7 cellular contexts compared by ENCODE assay signal in the genomic region with DNA sequence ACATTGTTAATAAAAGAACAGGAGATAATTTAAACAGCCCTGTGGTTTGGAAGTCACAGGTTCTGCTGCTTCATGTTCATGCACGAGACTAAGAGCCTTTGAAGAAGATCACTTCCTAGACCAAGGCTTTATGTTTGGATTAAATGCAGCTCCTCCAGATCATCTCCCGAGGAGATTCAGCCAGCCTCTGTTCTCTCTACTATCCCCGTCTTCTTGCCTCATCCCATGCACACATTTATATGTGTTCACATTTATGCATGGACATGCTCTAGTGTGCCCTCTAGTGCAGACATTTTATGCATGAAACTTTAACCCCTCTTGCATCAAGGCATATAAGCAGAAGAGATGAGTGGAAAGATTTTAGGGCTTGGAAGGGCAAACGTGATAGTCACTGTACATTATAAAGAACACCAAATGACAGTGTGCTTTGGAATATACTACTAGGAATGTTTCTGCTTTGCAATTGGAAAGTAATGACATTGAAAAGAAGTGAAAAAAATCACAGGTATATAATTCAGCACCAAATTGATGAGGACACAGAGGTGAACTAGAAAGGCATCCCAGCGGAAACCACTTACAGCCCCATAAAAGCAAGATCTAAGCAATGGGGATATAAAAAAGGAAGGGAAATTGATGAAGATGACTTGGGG.
DNase-seq lines count a peak whose midpoint lies in the region; ATAC-seq and TF ChIP-seq lines count a peak whose summit lies in the region.
"Not testable (repeated sequence)": the region's sequence is repeated elsewhere in the genome, so short reads cannot be mapped to it uniquely, and the experiment has no call there.

No MANE protein-coding gene starts in this region.

- H3K27ac Mint-ChIP-seq in activated B cell treated with CpG ODN at 0.5 μM for 24 hours (peak overlapping the region; percentile 66), osteocyte (ENCODE audit: unreplicated experiment) (peak overlapping the region; percentile 41)
- H3K27ac Mint-ChIP-seq in activated naive CD4-positive, alpha-beta T cell treated with anti-CD3 and anti-CD28 coated beads, Interleukin-2, amount 50 U/mL, for 72 hours = peak overlapping the region; percentile 86 to 90

- H3K9me2 ChIP-seq in Karpas-422 (replicated peaks; ENCODE audit: insufficient read depth, low read length) = not testable (repeated sequence)

- peak; percentile 34 for DNase-seq in ELR (ENCODE audit: low read depth)
- not testable (repeated sequence) for DNase-seq in Karpas-422; activated B cell treated with CpG ODN at 0.5 μM for 24 hours; activated naive CD4-positive, alpha-beta T cell treated with anti-CD3 and anti-CD28 coated beads, Interleukin-2, amount 50 U/mL, for 72 hours (ENCODE audit: low spot score in 2 of 2); left lung; osteocyte (ENCODE audit: extremely low spot score, unreplicated experiment)
- peak; percentile 10 for DNase-seq in fibroblast of mammary gland (ENCODE audit: low read depth)

- H3K4me2 ChIP-seq in Karpas-422 (ENCODE audit: low read depth, low read length, poor library complexity, severe bottlenecking) = not testable (repeated sequence)

- intact Hi-C loops in activated B cell treated with CpG ODN at 0.5 μM for 24 hours (cut with micrococcal nuclease) = loop anchor here (10.0 kb wide), 1 partner anchor 538 kb away; the partner anchor contains the start of gene RNU2-63P
- intact Hi-C loops in left lung (cut with DNase I) = not testable (repeated sequence)

- POLR2A ChIA-PET in activated B cell treated with CpG ODN at 0.5 μM for 24 hours (lab: Charles Lee) = not testable (repeated sequence)

- H3K4me1 ChIP-seq in Karpas-422 (ENCODE audit: low read length) (peaks cover 34% of the 10 kb centered on the region), left lung (peaks cover 0 to 18% of the 10 kb centered on the region in 2 donors)

- not testable (repeated sequence) for H3K36me3 Mint-ChIP-seq in activated B cell treated with CpG ODN at 0.5 μM for 24 hours (ENCODE audit: low read depth); osteocyte (ENCODE audit: unreplicated experiment)
- H3K36me3 Mint-ChIP-seq in activated naive CD4-positive, alpha-beta T cell treated with anti-CD3 and anti-CD28 coated beads, Interleukin-2, amount 50 U/mL, for 72 hours = peaks cover 13 to 14% of the 10 kb centered on the region in 2 donors

- not testable (repeated sequence) for H4K20me1 ChIP-seq in Karpas-422 (ENCODE audit: insufficient read depth, low read depth, low read length)

- peak; percentile 35 for ATAC-seq in activated B cell treated with CpG ODN at 0.5 μM for 24 hours (ENCODE audit: low read depth)
- ATAC-seq in activated naive CD4-positive, alpha-beta T cell treated with anti-CD3 and anti-CD28 coated beads, Interleukin-2, amount 50 U/mL, for 72 hours = peak; percentile 15 to 39
- ATAC-seq in left lung = peak; percentile 79

- CTCF ChIA-PET in activated B cell treated with CpG ODN at 0.5 μM for 24 hours (lab: Charles Lee) = not testable (repeated sequence)

- H3K9me3 ChIP-seq in Karpas-422 (ENCODE audit: low read length); left lung: not testable (repeated sequence)

- peak overlapping the region; percentile 4 for H3K4me3 Mint-ChIP-seq in activated B cell treated with CpG ODN at 0.5 μM for 24 hours
- not testable (repeated sequence) for H3K4me3 Mint-ChIP-seq in osteocyte (ENCODE audit: unreplicated experiment)

- not testable (repeated sequence) for H3K27me3 Mint-ChIP-seq in activated B cell treated with CpG ODN at 0.5 μM for 24 hours; osteocyte (ENCODE audit: unreplicated experiment)

- peaks cover 63% of the 10 kb centered on the region for H3K79me2 ChIP-seq in Karpas-422 (ENCODE audit: low read length)

- H3K4me1 Mint-ChIP-seq in activated B cell treated with CpG ODN at 0.5 μM for 24 hours (peaks cover 15% of the 10 kb centered on the region), osteocyte (ENCODE audit: unreplicated experiment) (peaks cover 12% of the 10 kb centered on the region)

- H3K4me3 ChIP-seq in Karpas-422 (ENCODE audit: low read length); fibroblast of mammary gland (ENCODE audit: control insufficient read depth, low read depth, low read length); left lung: not testable (repeated sequence)

- H3K9me3 Mint-ChIP-seq in activated B cell treated with CpG ODN at 0.5 μM for 24 hours; activated naive CD4-positive, alpha-beta T cell treated with anti-CD3 and anti-CD28 coated beads, Interleukin-2, amount 50 U/mL, for 72 hours; osteocyte (ENCODE audit: unreplicated experiment): not testable (repeated sequence)

- not testable (repeated sequence) for H2AFZ ChIP-seq in Karpas-422 (ENCODE audit: low read length)

- peak overlapping the region; percentile 57; the same call in 1 of the 2 replicates for H3K27ac ChIP-seq in Karpas-422 (ENCODE audit: low read length)
- not testable (repeated sequence) for H3K27ac ChIP-seq in left lung

- H3K9ac ChIP-seq in Karpas-422 (ENCODE audit: low read length) = not testable (repeated sequence)

- not testable (repeated sequence) for H3K36me3 ChIP-seq in Karpas-422 (ENCODE audit: insufficient read depth, low read length); left lung

- TF ChIP-seq CTCF in activated B cell treated with CpG ODN at 0.5 μM for 24 hours (IDR thresholded peaks at IDR 0.05); fibroblast of mammary gland (conservative IDR thresholded peaks at IDR 0.05; ENCODE audit: control insufficient read depth, insufficient read depth, low read depth, low read length): not testable (repeated sequence)
- TF ChIP-seq CTCF in left lung (IDR thresholded peaks at IDR 0.05) (peak in 1 of 2 donors; percentile 21), osteocyte (IDR thresholded peaks at IDR 0.05) (peak; percentile 39)

- not testable (repeated sequence) for H3K27me3 ChIP-seq in Karpas-422 (ENCODE audit: low read length); left lung

Comparison
In these comparisons a context has a peak if more than half of its experiments do, and no peak if none do; other contexts are left out.
1. ATAC-seq: peak in every context shown above with its lines; median percentile 79 in left lung; 35 in activated B cell treated with CpG ODN at 0.5 μM for 24 hours; 27 in activated naive CD4-positive, alpha-beta T cell treated with anti-CD3 and anti-CD28 coated beads, Interleukin-2, amount 50 U/mL, for 72 hours.